ENCODE assay signal across 1 cellular context in the genomic region with DNA sequence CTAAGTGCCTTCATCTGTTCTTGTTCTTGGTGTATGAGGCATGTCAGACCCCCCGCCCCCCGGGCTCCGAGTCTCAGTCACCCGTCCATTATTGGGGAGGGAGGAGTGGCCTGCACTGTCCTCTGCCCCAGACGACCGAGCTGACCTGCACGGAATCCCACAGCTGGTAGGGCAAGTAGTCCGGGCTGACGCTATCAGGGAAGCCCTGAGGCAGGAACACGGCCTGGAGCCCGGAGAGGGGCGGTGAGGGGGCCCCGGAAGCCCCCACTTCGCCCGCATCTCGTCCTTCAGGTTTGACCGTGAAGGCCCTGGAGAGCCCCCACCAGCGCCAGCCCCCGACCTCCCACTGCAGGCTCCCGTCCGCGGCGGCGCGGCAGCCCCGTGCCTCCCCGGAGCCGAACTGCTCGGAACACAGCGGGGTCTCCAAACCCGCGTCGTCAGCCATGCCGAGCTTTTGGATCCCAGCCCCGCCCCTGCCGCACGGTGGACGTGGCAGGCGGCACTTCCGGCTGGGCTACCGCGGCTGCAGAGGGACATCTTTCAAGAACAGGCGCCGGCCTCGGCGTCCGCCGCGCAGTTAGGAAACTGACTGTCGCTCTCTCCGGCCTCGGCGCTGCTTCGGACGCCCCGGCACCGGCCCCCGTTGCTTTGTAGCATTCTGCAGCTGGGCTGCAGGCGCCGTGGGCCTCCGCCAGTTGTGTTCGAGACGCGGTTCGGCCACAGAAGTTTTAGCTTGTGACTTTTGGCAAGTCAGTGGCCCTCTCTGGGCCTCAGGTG.
TF ChIP-seq lines count a peak whose summit lies in the region.

A gene (minus strand): TSS at position 463 of the 777 bp plus-strand sequence. CDS start 18 bp downstream, at position 445.

TF ChIP-seq in HepG2, 621 proteins besides CTCF, POLR2A, EP300 and RAD21 (continued from another document):
- TF ChIP-seq, protein P1, sequence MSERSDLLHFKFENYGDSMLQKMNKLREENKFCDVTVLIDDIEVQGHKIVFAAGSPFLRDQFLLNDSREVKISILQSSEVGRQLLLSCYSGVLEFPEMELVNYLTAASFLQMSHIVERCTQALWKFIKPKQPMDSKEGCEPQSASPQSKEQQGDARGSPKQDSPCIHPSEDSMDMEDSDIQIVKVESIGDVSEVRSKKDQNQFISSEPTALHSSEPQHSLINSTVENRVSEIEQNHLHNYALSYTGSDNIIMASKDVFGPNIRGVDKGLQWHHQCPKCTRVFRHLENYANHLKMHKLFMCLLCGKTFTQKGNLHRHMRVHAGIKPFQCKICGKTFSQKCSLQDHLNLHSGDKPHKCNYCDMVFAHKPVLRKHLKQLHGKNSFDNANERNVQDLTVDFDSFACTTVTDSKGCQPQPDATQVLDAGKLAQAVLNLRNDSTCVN (CRISPR knock-in tag; IDR thresholded peaks at IDR 0.05; ENCODE audit: borderline replicate concordance), result peak; percentile 60; the same call in 1 of the 2 replicates
- TF ChIP-seq ZNF124 (CRISPR knock-in tag; IDR thresholded peaks at IDR 0.05) (peak; percentile 89; the same call in 1 of the 2 replicates), ZNF572 (CRISPR knock-in tag; IDR thresholded peaks at IDR 0.05) (peak; percentile 76), NR1H2 (CRISPR knock-in tag; IDR thresholded peaks at IDR 0.05; ENCODE audit: borderline replicate concordance, low read depth) (no peak), ETV5 (CRISPR knock-in tag; IDR thresholded peaks at IDR 0.05; ENCODE audit: borderline replicate concordance) (peak; percentile 96), PHB2 (IDR thresholded peaks at IDR 0.05; ENCODE audit: partially characterized antibody) (no peak), IRX3 (CRISPR knock-in tag; IDR thresholded peaks at IDR 0.05; ENCODE audit: borderline replicate concordance, low read depth) (peak; percentile 92), SMAD1 (CRISPR knock-in tag; IDR thresholded peaks at IDR 0.05; ENCODE audit: borderline replicate concordance, low read depth) (peak; percentile 97), ATF7-NPFF (CRISPR knock-in tag; IDR thresholded peaks at IDR 0.05; ENCODE audit: low read depth) (peak; percentile 97), ZFP1 (CRISPR knock-in tag; IDR thresholded peaks at IDR 0.05) (peak; percentile 85; the same call in 1 of the 2 replicates), ZFAT (CRISPR knock-in tag; conservative IDR thresholded peaks at IDR 0.05) (no peak), SOX13 (IDR thresholded peaks at IDR 0.05) (peak; percentile 37; the same call in 1 of the 2 replicates), SOX13 (CRISPR knock-in tag; conservative IDR thresholded peaks at IDR 0.05 in 1 of 2, IDR thresholded peaks at IDR 0.05 in 1 of 2) (peak in 1 of 2 experiments; percentile 66; a peak in 3 of 4 replicates), SIN3A (IDR thresholded peaks at IDR 0.05; ENCODE audit: borderline replicate concordance, low read depth, low read length) (peak; percentile 85), NCOA2 (CRISPR knock-in tag; IDR thresholded peaks at IDR 0.05) (peak; percentile 64), ZNF354B (CRISPR knock-in tag; IDR thresholded peaks at IDR 0.05) (no peak; the same call in 1 of the 2 replicates), MEF2D (CRISPR knock-in tag; IDR thresholded peaks at IDR 0.05) (peak; percentile 89), RFX1 (IDR thresholded peaks at IDR 0.05) (no peak), U2AF1 (optimal IDR thresholded peaks at IDR 0.05; ENCODE audit: low read depth, low read length) (no peak), ASH2L (IDR thresholded peaks at IDR 0.05; ENCODE audit: insufficient read length, low read depth, low read length) (peak; percentile 92), ZNF550 (CRISPR knock-in tag; IDR thresholded peaks at IDR 0.05; ENCODE audit: borderline replicate concordance) (peak; percentile 87; the same call in 1 of the 2 replicates), RAD51 (IDR thresholded peaks at IDR 0.05; ENCODE audit: borderline replicate concordance) (no peak), ZNF776 (CRISPR knock-in tag; IDR thresholded peaks at IDR 0.05) (peak; percentile 91), KLF13 (CRISPR knock-in tag; IDR thresholded peaks at IDR 0.05) (peak; percentile 91; the same call in 1 of the 2 replicates), SSRP1 (CRISPR knock-in tag; IDR thresholded peaks at IDR 0.05) (no peak; the same call in 1 of the 2 replicates), NFYC (CRISPR knock-in tag; IDR thresholded peaks at IDR 0.05) (peak; percentile 52), ZNF101 (CRISPR knock-in tag; IDR thresholded peaks at IDR 0.05; ENCODE audit: borderline replicate concordance, low read depth) (0 out of 2 replicates have a peak, but pooled peaks have one; percentile 36), ZNF816 (CRISPR knock-in tag; IDR thresholded peaks at IDR 0.05; ENCODE audit: borderline replicate concordance) (no peak)
- TF ChIP-seq, protein P2, sequence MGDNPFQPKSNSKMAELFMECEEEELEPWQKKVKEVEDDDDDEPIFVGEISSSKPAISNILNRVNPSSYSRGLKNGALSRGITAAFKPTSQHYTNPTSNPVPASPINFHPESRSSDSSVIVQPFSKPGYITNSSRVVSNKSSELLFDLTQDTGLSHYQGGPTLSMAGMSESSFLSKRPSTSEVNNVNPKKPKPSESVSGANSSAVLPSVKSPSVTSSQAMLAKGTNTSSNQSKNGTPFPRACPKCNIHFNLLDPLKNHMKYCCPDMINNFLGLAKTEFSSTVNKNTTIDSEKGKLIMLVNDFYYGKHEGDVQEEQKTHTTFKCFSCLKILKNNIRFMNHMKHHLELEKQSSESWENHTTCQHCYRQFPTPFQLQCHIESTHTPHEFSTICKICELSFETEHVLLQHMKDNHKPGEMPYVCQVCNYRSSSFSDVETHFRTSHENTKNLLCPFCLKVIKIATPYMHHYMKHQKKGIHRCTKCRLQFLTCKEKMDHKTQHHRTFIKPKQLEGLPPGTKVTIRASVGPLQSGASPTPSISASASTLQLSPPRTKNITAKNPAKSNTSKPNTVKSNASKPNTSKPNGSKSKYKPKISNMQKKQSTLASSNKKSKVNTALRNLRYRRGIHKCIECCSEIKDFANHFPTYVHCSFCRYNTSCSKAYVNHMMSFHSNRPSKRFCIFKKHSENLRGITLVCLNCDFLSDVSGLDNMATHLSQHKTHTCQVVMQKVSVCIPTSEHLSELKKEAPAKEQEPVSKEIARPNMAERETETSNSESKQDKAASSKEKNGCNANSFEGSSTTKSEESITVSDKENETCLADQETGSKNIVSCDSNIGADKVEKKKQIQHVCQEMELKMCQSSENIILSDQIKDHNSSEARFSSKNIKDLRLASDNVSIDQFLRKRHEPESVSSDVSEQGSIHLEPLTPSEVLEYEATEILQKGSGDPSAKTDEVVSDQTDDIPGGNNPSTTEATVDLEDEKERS (CRISPR knock-in tag; IDR thresholded peaks at IDR 0.05), result peak; percentile 75
- TF ChIP-seq, protein P3, sequence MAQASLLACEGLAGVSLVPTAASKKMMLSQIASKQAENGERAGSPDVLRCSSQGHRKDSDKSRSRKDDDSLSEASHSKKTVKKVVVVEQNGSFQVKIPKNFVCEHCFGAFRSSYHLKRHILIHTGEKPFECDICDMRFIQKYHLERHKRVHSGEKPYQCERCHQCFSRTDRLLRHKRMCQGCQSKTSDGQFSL (CRISPR knock-in tag; IDR thresholded peaks at IDR 0.05), result no peak
- TF ChIP-seq, protein P4, sequence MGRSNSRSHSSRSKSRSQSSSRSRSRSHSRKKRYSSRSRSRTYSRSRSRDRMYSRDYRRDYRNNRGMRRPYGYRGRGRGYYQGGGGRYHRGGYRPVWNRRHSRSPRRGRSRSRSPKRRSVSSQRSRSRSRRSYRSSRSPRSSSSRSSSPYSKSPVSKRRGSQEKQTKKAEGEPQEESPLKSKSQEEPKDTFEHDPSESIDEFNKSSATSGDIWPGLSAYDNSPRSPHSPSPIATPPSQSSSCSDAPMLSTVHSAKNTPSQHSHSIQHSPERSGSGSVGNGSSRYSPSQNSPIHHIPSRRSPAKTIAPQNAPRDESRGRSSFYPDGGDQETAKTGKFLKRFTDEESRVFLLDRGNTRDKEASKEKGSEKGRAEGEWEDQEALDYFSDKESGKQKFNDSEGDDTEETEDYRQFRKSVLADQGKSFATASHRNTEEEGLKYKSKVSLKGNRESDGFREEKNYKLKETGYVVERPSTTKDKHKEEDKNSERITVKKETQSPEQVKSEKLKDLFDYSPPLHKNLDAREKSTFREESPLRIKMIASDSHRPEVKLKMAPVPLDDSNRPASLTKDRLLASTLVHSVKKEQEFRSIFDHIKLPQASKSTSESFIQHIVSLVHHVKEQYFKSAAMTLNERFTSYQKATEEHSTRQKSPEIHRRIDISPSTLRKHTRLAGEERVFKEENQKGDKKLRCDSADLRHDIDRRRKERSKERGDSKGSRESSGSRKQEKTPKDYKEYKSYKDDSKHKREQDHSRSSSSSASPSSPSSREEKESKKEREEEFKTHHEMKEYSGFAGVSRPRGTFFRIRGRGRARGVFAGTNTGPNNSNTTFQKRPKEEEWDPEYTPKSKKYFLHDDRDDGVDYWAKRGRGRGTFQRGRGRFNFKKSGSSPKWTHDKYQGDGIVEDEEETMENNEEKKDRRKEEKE (IDR thresholded peaks at IDR 0.05), result no peak
- TF ChIP-seq, protein P5, sequence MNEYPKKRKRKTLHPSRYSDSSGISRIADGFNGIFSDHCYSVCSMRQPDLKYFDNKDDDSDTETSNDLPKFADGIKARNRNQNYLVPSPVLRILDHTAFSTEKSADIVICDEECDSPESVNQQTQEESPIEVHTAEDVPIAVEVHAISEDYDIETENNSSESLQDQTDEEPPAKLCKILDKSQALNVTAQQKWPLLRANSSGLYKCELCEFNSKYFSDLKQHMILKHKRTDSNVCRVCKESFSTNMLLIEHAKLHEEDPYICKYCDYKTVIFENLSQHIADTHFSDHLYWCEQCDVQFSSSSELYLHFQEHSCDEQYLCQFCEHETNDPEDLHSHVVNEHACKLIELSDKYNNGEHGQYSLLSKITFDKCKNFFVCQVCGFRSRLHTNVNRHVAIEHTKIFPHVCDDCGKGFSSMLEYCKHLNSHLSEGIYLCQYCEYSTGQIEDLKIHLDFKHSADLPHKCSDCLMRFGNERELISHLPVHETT (CRISPR knock-in tag; conservative IDR thresholded peaks at IDR 0.05), result peak; percentile 45; the same call in 1 of the 2 replicates
- TF ChIP-seq, protein P6, sequence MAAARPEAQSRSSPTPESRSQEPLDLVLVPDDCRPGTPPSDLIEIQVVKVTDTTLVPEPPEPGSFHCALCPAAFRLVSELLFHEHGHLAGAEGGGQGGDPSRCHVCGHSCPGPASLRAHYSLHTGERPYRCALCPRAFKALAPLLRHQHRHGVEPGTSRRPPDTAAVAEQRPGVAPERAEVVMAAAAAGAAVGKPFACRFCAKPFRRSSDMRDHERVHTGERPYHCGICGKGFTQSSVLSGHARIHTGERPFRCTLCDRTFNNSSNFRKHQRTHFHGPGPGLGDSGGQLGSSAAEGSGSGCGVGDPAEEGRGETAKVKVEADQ (CRISPR knock-in tag; IDR thresholded peaks at IDR 0.05; ENCODE audit: borderline replicate concordance), result peak; percentile 89; the same call in 1 of the 2 replicates
- TF ChIP-seq, protein P7, sequence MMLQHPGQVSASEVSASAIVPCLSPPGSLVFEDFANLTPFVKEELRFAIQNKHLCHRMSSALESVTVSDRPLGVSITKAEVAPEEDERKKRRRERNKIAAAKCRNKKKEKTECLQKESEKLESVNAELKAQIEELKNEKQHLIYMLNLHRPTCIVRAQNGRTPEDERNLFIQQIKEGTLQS (CRISPR knock-in tag; IDR thresholded peaks at IDR 0.05), result peak; percentile 51; the same call in 1 of the 2 replicates
- TF ChIP-seq, protein P8, sequence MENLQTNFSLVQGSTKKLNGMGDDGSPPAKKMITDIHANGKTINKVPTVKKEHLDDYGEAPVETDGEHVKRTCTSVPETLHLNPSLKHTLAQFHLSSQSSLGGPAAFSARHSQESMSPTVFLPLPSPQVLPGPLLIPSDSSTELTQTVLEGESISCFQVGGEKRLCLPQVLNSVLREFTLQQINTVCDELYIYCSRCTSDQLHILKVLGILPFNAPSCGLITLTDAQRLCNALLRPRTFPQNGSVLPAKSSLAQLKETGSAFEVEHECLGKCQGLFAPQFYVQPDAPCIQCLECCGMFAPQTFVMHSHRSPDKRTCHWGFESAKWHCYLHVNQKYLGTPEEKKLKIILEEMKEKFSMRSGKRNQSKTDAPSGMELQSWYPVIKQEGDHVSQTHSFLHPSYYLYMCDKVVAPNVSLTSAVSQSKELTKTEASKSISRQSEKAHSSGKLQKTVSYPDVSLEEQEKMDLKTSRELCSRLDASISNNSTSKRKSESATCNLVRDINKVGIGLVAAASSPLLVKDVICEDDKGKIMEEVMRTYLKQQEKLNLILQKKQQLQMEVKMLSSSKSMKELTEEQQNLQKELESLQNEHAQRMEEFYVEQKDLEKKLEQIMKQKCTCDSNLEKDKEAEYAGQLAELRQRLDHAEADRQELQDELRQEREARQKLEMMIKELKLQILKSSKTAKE (CRISPR knock-in tag; IDR thresholded peaks at IDR 0.05; ENCODE audit: borderline replicate concordance), result peak; percentile 70
